ENCODE assay signal across 9 cellular contexts in the genomic region with DNA sequence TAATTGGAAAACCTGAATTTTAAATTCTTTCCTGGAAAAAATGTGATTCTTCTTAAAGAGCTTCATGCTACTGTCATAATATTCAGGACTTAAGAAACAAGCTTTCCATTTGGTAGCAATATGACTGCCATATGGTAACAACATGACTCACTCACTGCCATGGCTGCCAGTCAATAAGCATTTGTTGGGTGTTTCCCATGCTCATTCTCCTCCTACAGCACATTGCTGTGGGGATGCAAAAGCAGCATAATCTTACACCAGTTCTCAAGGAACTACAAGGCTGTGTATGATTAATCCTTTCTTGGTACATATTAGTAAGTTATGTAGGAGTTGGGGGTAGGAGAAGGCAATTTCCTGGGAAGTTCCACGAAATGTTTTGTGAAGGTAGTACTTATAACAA.
DNase-seq lines count a peak whose midpoint lies in the region; ATAC-seq and TF ChIP-seq lines count a peak whose summit lies in the region.
"Had no signal": no experiment of that assay in that cellular context is flagged by ENCODE, and none has a peak within 500 bp of the region (broad histone marks: within the 10 kb centered on the region; RNA-seq: fewer than 3 reads in every experiment).

No MANE protein-coding gene starts in this region.

- H3K9me3 ChIP-seq in stomach, result no peaks in the 10 kb centered on the region
- H3K9me3 ChIP-seq: uterus had no signal

- no peaks in the 10 kb centered on the region for H3K4me1 ChIP-seq in stomach
- H3K4me1 ChIP-seq: uterus had no signal

- peak; percentile 90 for DNase-seq in RPMI7951 (ENCODE audit: low read depth)
- peak; percentile 87 for DNase-seq in iris pigment epithelial cell (ENCODE audit: low read depth)
- no peak for DNase-seq in stomach
- DNase-seq in GM13977 (ENCODE audit: low spot score), result no peak
- DNase-seq in HPDE6-E6E7 (ENCODE audit: extremely low spot score), result no peak
- no peak for DNase-seq in cardiac septum (ENCODE audit: low spot score)
- DNase-seq: uterus had no signal

- H3K27me3 ChIP-seq in stomach, result no peaks in the 10 kb centered on the region
- H3K27me3 ChIP-seq: uterus had no signal

- no peak overlapping the region for H3K4me3 ChIP-seq in stomach
- H3K4me3 ChIP-seq: uterus had no signal

- no peak overlapping the region for H3K27ac ChIP-seq in stomach
- H3K27ac ChIP-seq: uterus had no signal

- 89 to 99% (median 94%) methylated on average over 1 of the region's 1 CpG for WGBS in stomach, 5 donors

- no peak for TF ChIP-seq CTCF in stomach (IDR thresholded peaks at IDR 0.05)
- TF ChIP-seq CTCF in GM13977 (IDR thresholded peaks at IDR 0.05; ENCODE audit: extremely low read depth, insufficient read depth, missing control alignments), result no peak

- peak; percentile 81 for ATAC-seq in GM18502 (IDR thresholded peaks at IDR 0.05; ENCODE audit: poor library complexity, unreplicated experiment)
- peak; percentile 81 for ATAC-seq in HG02642 (IDR thresholded peaks at IDR 0.05; ENCODE audit: poor library complexity, unreplicated experiment)

- peaks cover 12 to 61% (median 48%) of the 10 kb centered on the region in 4 donors for H3K36me3 ChIP-seq in stomach
- H3K36me3 ChIP-seq: uterus had no signal

- no peak for TF ChIP-seq EP300 in stomach (IDR thresholded peaks at IDR 0.05)

- intact Hi-C loops in stomach (cut with DNase I; ENCODE audit: low total_unique reads), result no loop called here
- intact Hi-C loops in cardiac septum (cut with DNase I), result no loop called here

- no peak for TF ChIP-seq POLR2A in stomach (IDR thresholded peaks at IDR 0.05)

- in situ Hi-C loops in GM13977 (cut with MboI; ENCODE audit: low pct_unique_long_range_greater_than_20kb, low sequenced_read_pairs, unreplicated experiment), result no loop called here

Comparison
In these comparisons a context has a peak if more than half of its experiments do, and no peak if none do; other contexts are left out.
1. DNase-seq: peak in RPMI7951 (single experiment) and iris pigment epithelial cell (single experiment); none in stomach (single experiment), GM13977 (single experiment), HPDE6-E6E7 (single experiment) and cardiac septum (single experiment).